8 cellular contexts compared by ENCODE assay signal in the genomic region with DNA sequence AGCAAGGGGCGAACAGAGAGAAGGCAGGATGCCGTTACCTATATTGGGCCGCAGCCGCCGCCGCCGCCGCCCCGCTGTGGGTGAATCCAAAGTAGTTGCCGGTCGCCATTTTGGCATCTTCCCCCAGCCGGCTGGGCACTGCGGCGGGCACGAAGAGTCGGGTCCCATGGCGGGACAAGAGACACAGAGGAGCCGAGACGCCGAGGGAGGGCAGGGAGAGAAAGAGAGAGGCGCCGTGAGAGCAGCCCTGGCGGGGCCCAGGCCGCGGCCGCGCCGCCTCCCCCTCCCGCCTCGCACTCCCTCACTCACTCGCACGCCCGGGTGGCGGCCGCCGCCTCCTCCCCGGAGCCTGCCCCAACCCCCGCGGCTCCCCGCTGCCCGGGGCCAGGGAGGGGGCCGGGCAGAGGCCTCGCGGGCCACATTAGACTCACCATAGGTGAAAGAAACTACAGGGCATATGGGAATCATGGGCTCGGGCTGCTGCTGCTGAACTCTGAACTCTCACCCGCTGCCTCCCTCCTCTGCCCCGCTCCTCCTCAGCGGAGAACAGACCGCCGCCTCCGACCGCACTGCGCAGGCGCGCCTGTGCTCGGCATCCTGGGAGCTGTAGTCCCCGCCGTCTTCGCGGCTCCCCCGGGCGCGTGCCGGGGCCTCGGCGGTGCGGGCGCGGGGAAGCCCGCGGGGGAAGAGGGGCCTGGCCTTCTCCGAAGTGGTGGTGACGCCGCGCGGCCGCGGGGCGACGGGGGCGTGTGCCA. TPM values are rescaled to one million over a fixed set of nuclear protein-coding genes. Genes with fewer than 3 reads are reported as not detected.
A peak's percentile ranks its signal among the peaks of the same experiment; 100 is the strongest.
DNase-seq lines count a peak whose midpoint lies in the region; ATAC-seq and TF ChIP-seq lines count a peak whose summit lies in the region.

ZFR (minus strand) TSS at position 550 of the 755 bp plus-strand sequence; CDS start at position 468, 82 bp downstream.

- H3K27ac ChIP-seq in OCI-LY1 (ENCODE audit: low read depth, low read length, poor library complexity, severe bottlenecking) = peak within 1 kb of the TSS; percentile 47

- no peaks in the 10 kb centered on the region; the same call in 1 of the 2 replicates for H3K27me3 ChIP-seq in OCI-LY1 (ENCODE audit: insufficient read depth, low read length)

- TF ChIP-seq CTCF in OCI-LY1 (IDR thresholded peaks at IDR 0.05; ENCODE audit: low read length) (no peak), endothelial cell (IDR thresholded peaks at IDR 0.05; ENCODE audit: unreplicated experiment) (no peak)

- H3K9me3 Mint-ChIP-seq in endothelial cell (ENCODE audit: unreplicated experiment) = no peaks in the 10 kb centered on the region

- DNase-seq in D341Med (ENCODE audit: low spot score) (peak; percentile 98), HuH-7 (ENCODE audit: low spot score) (peak; percentile 95), endothelial cell (ENCODE audit: low spot score) (peak; percentile 90), midbrain (lab: John Stamatoyannopoulos, UW) (peak; percentile 92)
- peak; percentile 92 for DNase-seq in activated CD8-positive, alpha-beta memory T cell treated with anti-CD3 and anti-CD28 coated beads, Interleukin-2, amount 50 U/mL, for 4 hours
- peak; percentile 90 to 92 for DNase-seq in stimulated activated CD8-positive, alpha-beta memory T cell treated with anti-CD3 and anti-CD28 coated beads, Interleukin-15, amount 100 ng/mL, for 48 hours (ENCODE audit: low read depth in 2 of 2)

- H3K4me1 ChIP-seq in OCI-LY1 (ENCODE audit: insufficient read depth, low read length, severe bottlenecking) = peaks cover 18% of the 10 kb centered on the region

- no peaks in the 10 kb centered on the region for H4K20me1 ChIP-seq in OCI-LY1 (ENCODE audit: insufficient read depth, low read length)

- peak; percentile 81 for ATAC-seq in GM21526 (IDR thresholded peaks at IDR 0.05; ENCODE audit: low FRiP score, unreplicated experiment)

- H3K4me3 ChIP-seq in OCI-LY1 (ENCODE audit: low read depth, low read length, poor library complexity, severe bottlenecking) = peak within 1 kb of the TSS; percentile 80

- no peaks in the 10 kb centered on the region for H3F3A ChIP-seq in OCI-LY1 (ENCODE audit: insufficient read depth, low read length)

- H3K4me3 Mint-ChIP-seq in endothelial cell (ENCODE audit: unreplicated experiment) = peak within 1 kb of the TSS; percentile 98

- peak within 1 kb of the TSS; percentile 96 for H3K4me2 ChIP-seq in OCI-LY1 (ENCODE audit: low read length)

- peak within 1 kb of the TSS; percentile 83 for H3K9ac ChIP-seq in OCI-LY1 (ENCODE audit: low read length)

- H3K4me1 Mint-ChIP-seq in endothelial cell (ENCODE audit: unreplicated experiment) = peaks cover 30% of the 10 kb centered on the region

- peaks cover 8% of the 10 kb centered on the region for H3K27me3 Mint-ChIP-seq in endothelial cell (ENCODE audit: unreplicated experiment)

- H3K9me2 ChIP-seq in OCI-LY1 (ENCODE audit: low read depth, low read length) = no peaks in the 10 kb centered on the region

- no peak within 1 kb of the TSS for H2AFZ ChIP-seq in OCI-LY1 (ENCODE audit: low read length)

- H3K36me3 Mint-ChIP-seq in endothelial cell (ENCODE audit: low read depth, unreplicated experiment) = peaks cover 4% of the 10 kb centered on the region

- H3K36me3 ChIP-seq in OCI-LY1 (ENCODE audit: insufficient read depth, low read length) = peaks cover 26% of the 10 kb centered on the region

- H3K27ac Mint-ChIP-seq in endothelial cell (ENCODE audit: unreplicated experiment) = peak within 1 kb of the TSS; percentile 89

- peaks cover 43% of the 10 kb centered on the region for H3K79me2 ChIP-seq in OCI-LY1 (ENCODE audit: insufficient read depth, low read length)

- no peaks in the 10 kb centered on the region for H3K9me3 ChIP-seq in OCI-LY1 (ENCODE audit: low read length)

RNA-seq across cellular contexts. Expression of gene ZFR, which starts in this region (rescaled TPM):
- total RNA-seq in endothelial cell (ENCODE audit: unreplicated experiment) = 72.9 TPM

Comparison
In these comparisons a context has a peak if more than half of its experiments do, and no peak if none do; other contexts are left out.
1. Peak in every context shown above with its lines: DNase-seq, ATAC-seq, H3K4me3 ChIP-seq and H3K27ac ChIP-seq.